In the genomic region with DNA sequence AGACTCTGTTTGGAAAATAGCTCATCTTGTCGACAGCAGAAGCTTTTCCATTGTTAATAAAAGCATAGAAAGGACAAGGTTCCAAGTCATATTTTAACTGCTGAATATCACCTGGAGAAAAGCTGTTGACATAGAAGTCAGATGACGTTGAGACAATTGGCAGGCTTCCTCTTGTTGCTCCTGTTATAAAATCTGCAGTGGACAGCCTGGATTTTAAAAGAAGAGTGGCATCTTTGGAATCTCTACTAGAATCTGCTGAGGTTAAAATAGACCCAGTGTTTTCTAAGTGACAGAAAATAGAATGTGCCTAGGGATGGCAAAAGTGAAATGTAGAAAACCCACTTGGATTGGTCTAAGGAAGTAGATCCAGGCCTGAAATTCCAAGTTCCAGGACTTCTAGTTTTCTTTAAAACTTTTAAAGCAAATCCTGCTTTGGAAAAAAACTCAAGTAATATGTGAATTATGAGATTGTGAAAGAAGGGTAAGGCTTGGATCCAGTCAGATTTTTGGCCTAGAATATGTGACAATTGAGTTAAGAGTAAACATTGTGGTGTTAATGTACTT, we compare ENCODE assay signal across 1 cellular context.
A peak's percentile ranks its signal among the peaks of the same experiment; 100 is the strongest.
TF ChIP-seq lines count a peak whose summit lies in the region.

No MANE protein-coding gene starts in this region.

TF ChIP-seq in SK-N-SH, 30 proteins besides CTCF, POLR2A, EP300 and RAD21:
- TF ChIP-seq TCF12 (IDR thresholded peaks at IDR 0.05) (peak; percentile 75), FOXM1 (IDR thresholded peaks at IDR 0.05; ENCODE audit: low read depth) (no peak), SIN3A (IDR thresholded peaks at IDR 0.05; ENCODE audit: borderline replicate concordance, low read depth, low read length) (no peak), NFIC (IDR thresholded peaks at IDR 0.05; ENCODE audit: borderline replicate concordance) (peak; percentile 49; the same call in 1 of the 2 replicates), POLR2AphosphoS5 (IDR thresholded peaks at IDR 0.05; ENCODE audit: low read depth, low read length) (peak; percentile 34; the same call in 1 of the 2 replicates), TEAD4 (IDR thresholded peaks at IDR 0.05; ENCODE audit: borderline replicate concordance, insufficient read depth) (peak; percentile 56; the same call in 1 of the 2 replicates)
- TF ChIP-seq, protein P1, sequence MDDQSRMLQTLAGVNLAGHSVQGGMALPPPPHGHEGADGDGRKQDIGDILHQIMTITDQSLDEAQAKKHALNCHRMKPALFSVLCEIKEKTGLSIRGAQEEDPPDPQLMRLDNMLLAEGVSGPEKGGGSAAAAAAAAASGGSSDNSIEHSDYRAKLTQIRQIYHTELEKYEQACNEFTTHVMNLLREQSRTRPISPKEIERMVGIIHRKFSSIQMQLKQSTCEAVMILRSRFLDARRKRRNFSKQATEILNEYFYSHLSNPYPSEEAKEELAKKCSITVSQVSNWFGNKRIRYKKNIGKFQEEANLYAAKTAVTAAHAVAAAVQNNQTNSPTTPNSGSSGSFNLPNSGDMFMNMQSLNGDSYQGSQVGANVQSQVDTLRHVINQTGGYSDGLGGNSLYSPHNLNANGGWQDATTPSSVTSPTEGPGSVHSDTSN (IDR thresholded peaks at IDR 0.05), result peak; percentile 77
TF ChIP-seq in SK-N-SH: peak in this region for 5.
